In genomic region chr3:147449669-147450068, GRCh38 we compare ENCODE assay signal across 28 cellular contexts. TPM values are rescaled to one million over a fixed set of nuclear protein-coding genes. Genes with fewer than 3 reads are reported as not detected.
"Had no signal": no experiment of that assay in that cellular context is flagged by ENCODE, and none has a peak within 500 bp of the region (broad histone marks: within the 10 kb centered on the region; RNA-seq: fewer than 3 reads in every experiment).

No MANE protein-coding gene starts in this region.

- H3K4me3 ChIP-seq: breast epithelium, Peyer's patch, SJSA1 had no signal

- H3K9me3 Mint-ChIP-seq: activated naive CD4-positive, alpha-beta T cell treated with anti-CD3 and anti-CD28 coated beads, Interleukin-2, amount 50 U/mL, for 24 hours; activated T-helper 1 cell treated with anti-CD3 and anti-CD28 coated beads, Interleukin-12 subunit alpha, Interleukin-12 subunit beta, Interleukin-2, Interleukin-4 antibody, amounts not matched to agents 30 ng/mL and 10 ng/mL and 1 ng/mL, durations not matched to agents 14 hours and 24 hours and 36 hours; T-helper 1 cell treated with Interleukin-12 subunit alpha and Interleukin-12 subunit beta and Interleukin-4 antibody, amounts not matched to agents 30 μg/mL and 1 μg/mL, for 36 hours had no signal

- H3K4me1 ChIP-seq: breast epithelium, Peyer's patch, SJSA1 had no signal

- H3K27ac ChIP-seq: breast epithelium, Peyer's patch, RWPE1, SJSA1 had no signal

- H3K27me3 ChIP-seq: breast epithelium, Peyer's patch, SJSA1 had no signal

- H3K27me3 Mint-ChIP-seq: activated CD8-positive, alpha-beta memory T cell treated with anti-CD3 and anti-CD28 coated beads, Interleukin-2, amount 10 ng/mL, durations not matched to agents 7 days and 5 days; activated naive CD4-positive, alpha-beta T cell treated with anti-CD3 and anti-CD28 coated beads, Interleukin-2, amount 50 U/mL, for 24 hours; activated T-cell treated with anti-CD3 and anti-CD28 coated beads, Interleukin-2, amount 50 U/mL, for 24 hours had no signal

- H3K36me3 ChIP-seq: breast epithelium, Peyer's patch, SJSA1 had no signal

- H3K36me3 Mint-ChIP-seq: activated CD8-positive, alpha-beta memory T cell treated with anti-CD3 and anti-CD28 coated beads, Interleukin-2, amount 10 ng/mL, durations not matched to agents 7 days and 5 days; activated naive CD4-positive, alpha-beta T cell treated with anti-CD3 and anti-CD28 coated beads, Interleukin-2, amount 50 U/mL, for 24 hours had no signal

- H3K4me1 Mint-ChIP-seq: activated CD8-positive, alpha-beta memory T cell treated with anti-CD3 and anti-CD28 coated beads, Interleukin-2, amount 10 ng/mL, durations not matched to agents 7 days and 5 days; activated naive CD4-positive, alpha-beta T cell treated with anti-CD3 and anti-CD28 coated beads, Interleukin-2, amount 50 U/mL, for 24 hours had no signal

- DNase-seq: activated CD4-positive, alpha-beta T cell treated with anti-CD3 and anti-CD28 coated beads for 48 hours; activated CD4-positive, alpha-beta T cell treated with anti-CD3 and anti-CD28 coated beads, Interleukin-2, amount 50 U/mL, for 4 hours; activated CD4-positive, CD25-positive, alpha-beta regulatory T cell treated with anti-CD3 and anti-CD28 coated beads, Interleukin-2, amount 50 U/mL, for 72 hours; activated CD8-positive, alpha-beta memory T cell treated with anti-CD3 and anti-CD28 coated beads, Interleukin-2, amount 10 ng/mL, durations not matched to agents 7 days and 5 days; activated CD8-positive, alpha-beta T cell treated with anti-CD3 and anti-CD28 coated beads, Interleukin-2, amount 10 ng/mL, durations not matched to agents 7 days and 5 days; activated effector memory CD4-positive, alpha-beta T cell treated with Interleukin-2 at 50 U/mL for 16 hours; activated naive CD4-positive, alpha-beta T cell; activated T-cell treated with anti-CD3 and anti-CD28 coated beads, Interleukin-2, amount 50 U/mL, for 24 hours; aorta; caudate nucleus; MM.1S; NCI-H1105; NCI-H1694; NCI-H2029; NCI-H2107; NCI-H2171 treated with DMSO at 0.1 percent for 48 hours; NCI-H226; NCI-H526 treated with DMSO at 0.1 percent for 48 hours; NK-92 treated with Interleukin-12 subunit alpha and Interleukin-12 subunit beta, amount 100 ng/mL, for 24 hours; Peyer's patch; Right ventricle myocardium superior had no signal

- H3K4me3 Mint-ChIP-seq: activated CD8-positive, alpha-beta memory T cell treated with anti-CD3 and anti-CD28 coated beads, Interleukin-2, amount 10 ng/mL, durations not matched to agents 7 days and 5 days; activated CD8-positive, alpha-beta T cell treated with anti-CD3 and anti-CD28 coated beads, Interleukin-2, amount 10 ng/mL, durations not matched to agents 7 days and 5 days; activated naive CD4-positive, alpha-beta T cell treated with anti-CD3 and anti-CD28 coated beads, Interleukin-2, amount 50 U/mL, for 24 hours; activated T-cell treated with anti-CD3 and anti-CD28 coated beads, Interleukin-2, amount 50 U/mL, for 24 hours; activated T-helper 1 cell treated with anti-CD3 and anti-CD28 coated beads, Interleukin-12 subunit alpha, Interleukin-12 subunit beta, Interleukin-2, Interleukin-4 antibody, amounts not matched to agents 30 ng/mL and 10 ng/mL and 1 ng/mL, durations not matched to agents 14 hours and 24 hours and 36 hours; T-helper 1 cell treated with Interleukin-12 subunit alpha and Interleukin-12 subunit beta and Interleukin-4 antibody, amounts not matched to agents 30 μg/mL and 1 μg/mL, for 36 hours had no signal

- H3K27ac Mint-ChIP-seq: activated CD8-positive, alpha-beta memory T cell treated with anti-CD3 and anti-CD28 coated beads, Interleukin-2, amount 10 ng/mL, durations not matched to agents 7 days and 5 days; activated CD8-positive, alpha-beta T cell treated with anti-CD3 and anti-CD28 coated beads, Interleukin-2, amount 10 ng/mL, durations not matched to agents 7 days and 5 days; activated naive CD4-positive, alpha-beta T cell treated with anti-CD3 and anti-CD28 coated beads, Interleukin-2, amount 50 U/mL, for 24 hours; activated T-cell treated with anti-CD3 and anti-CD28 coated beads, Interleukin-2, amount 50 U/mL, for 24 hours; activated T-helper 1 cell treated with anti-CD3 and anti-CD28 coated beads, Interleukin-12 subunit alpha, Interleukin-12 subunit beta, Interleukin-2, Interleukin-4 antibody, amounts not matched to agents 30 ng/mL and 10 ng/mL and 1 ng/mL, durations not matched to agents 14 hours and 24 hours and 36 hours; T-helper 1 cell treated with Interleukin-12 subunit alpha and Interleukin-12 subunit beta and Interleukin-4 antibody, amounts not matched to agents 30 μg/mL and 1 μg/mL, for 36 hours had no signal

- ATAC-seq: activated CD8-positive, alpha-beta memory T cell treated with anti-CD3 and anti-CD28 coated beads, Interleukin-2, amount 10 ng/mL, durations not matched to agents 7 days and 5 days; activated CD8-positive, alpha-beta T cell treated with anti-CD3 and anti-CD28 coated beads, Interleukin-2, amount 10 ng/mL, durations not matched to agents 7 days and 5 days had no signal

- H3K9me3 ChIP-seq: breast epithelium, Peyer's patch, SJSA1 had no signal

RNA-seq across cellular contexts. Expression of gene ZIC1, which starts 40.5 kb away (rescaled TPM):
- total RNA-seq: activated CD8-positive, alpha-beta memory T cell treated with anti-CD3 and anti-CD28 coated beads, Interleukin-2, amount 10 ng/mL, durations not matched to agents 7 days and 5 days; activated CD8-positive, alpha-beta T cell treated with anti-CD3 and anti-CD28 coated beads, Interleukin-2, amount 10 ng/mL, durations not matched to agents 7 days and 5 days; activated T-helper 1 cell treated with anti-CD3 and anti-CD28 coated beads, Interleukin-12 subunit alpha, Interleukin-12 subunit beta, Interleukin-2, Interleukin-4 antibody, amounts not matched to agents 30 ng/mL and 10 ng/mL and 1 ng/mL, durations not matched to agents 14 hours and 24 hours and 36 hours; NCI-H460; Right ventricle myocardium superior had no signal

RNA-seq across cellular contexts. Expression of gene ZIC4, which starts 43.3 kb away (rescaled TPM):
- total RNA-seq: activated CD8-positive, alpha-beta memory T cell treated with anti-CD3 and anti-CD28 coated beads, Interleukin-2, amount 10 ng/mL, durations not matched to agents 7 days and 5 days; activated CD8-positive, alpha-beta T cell treated with anti-CD3 and anti-CD28 coated beads, Interleukin-2, amount 10 ng/mL, durations not matched to agents 7 days and 5 days; activated T-helper 1 cell treated with anti-CD3 and anti-CD28 coated beads, Interleukin-12 subunit alpha, Interleukin-12 subunit beta, Interleukin-2, Interleukin-4 antibody, amounts not matched to agents 30 ng/mL and 10 ng/mL and 1 ng/mL, durations not matched to agents 14 hours and 24 hours and 36 hours; NCI-H460; Peyer's patch; Right ventricle myocardium superior had no signal
